ENCODE assay signal across 28 cellular contexts in genomic region chr12:124230789-124231188, GRCh38.
"Had no signal": no experiment of that assay in that cellular context is flagged by ENCODE, and none has a peak within 500 bp of the region (broad histone marks: within the 10 kb centered on the region; RNA-seq: fewer than 3 reads in every experiment).

No MANE protein-coding gene starts in this region.

- H3K36me3 Mint-ChIP-seq: stimulated activated effector memory CD8-positive, alpha-beta T cell treated with anti-CD3 and anti-CD28 coated beads, Interleukin-12 subunit alpha, Interleukin-12 subunit beta, amount 100 ng/mL, for 72 hours; stimulated activated naive B cell treated with anti-CD40 and anti-IgM and Interleukin-4, amounts not matched to agents 10 μg/mL and 1 μg/mL and 100 μg/mL, for 72 hours had no signal

- H3K9me3 ChIP-seq: stomach, suprapubic skin, testis, thoracic aorta, thyroid gland, tibial artery, transverse colon, upper lobe of left lung, upper lobe of right lung, uterus, vagina had no signal

- ATAC-seq: stimulated activated effector memory CD8-positive, alpha-beta T cell treated with anti-CD3 and anti-CD28 coated beads, Interleukin-12 subunit alpha, Interleukin-12 subunit beta, amount 100 ng/mL, for 72 hours; stimulated activated memory B cell treated with anti-CD40 and anti-IgM and Interleukin-4, amounts not matched to agents 10 μg/mL and 1 μg/mL and 100 μg/mL, for 72 hours; stimulated activated naive B cell treated with anti-CD40 and anti-IgM and Interleukin-4, amounts not matched to agents 10 μg/mL and 1 μg/mL and 100 μg/mL, for 72 hours; stimulated activated naive CD8-positive, alpha-beta T cell treated with anti-CD3 and anti-CD28 coated beads, Interleukin-15, amount 100 ng/mL, for 72 hours; stimulated activated naive CD8-positive, alpha-beta T cell treated with anti-CD3 and anti-CD28 coated beads, Interleukin-15, Interleukin-2, amounts not matched to agents 100 U/mL and 50 U/mL, for 24 hours; upper lobe of right lung had no signal

- H3K27ac ChIP-seq: suprapubic skin, testis, thoracic aorta, thyroid gland, tibial artery, tibial nerve, upper lobe of left lung, upper lobe of right lung, uterus, vagina had no signal

- DNase-seq: stimulated activated CD4-positive, alpha-beta T cell treated with anti-CD3 and anti-CD28 coated beads, Interleukin-2, amount 100 ng/mL, for 48 hours; stimulated activated CD4-positive, alpha-beta T cell treated with anti-CD3 and anti-CD28 coated beads, Interleukin-4, amount 100 ng/mL, for 1 hour; stimulated activated CD4-positive, alpha-beta T cell treated with anti-CD3 and anti-CD28 coated beads, Interleukin-4, amount 100 ng/mL, for 24 hours; stimulated activated CD4-positive, alpha-beta T cell treated with anti-CD3 and anti-CD28 coated beads, Interleukin-4, amount 100 ng/mL, for 4 hours; stimulated activated CD8-positive, alpha-beta memory T cell treated with anti-CD3 and anti-CD28 coated beads, Interleukin-4, amount 100 ng/mL, for 48 hours; stimulated activated naive B cell treated with anti-CD40 and anti-IgM and Interleukin-4, amounts not matched to agents 10 μg/mL and 1 μg/mL and 100 μg/mL, for 72 hours; stimulated activated naive CD4-positive, alpha-beta T cell; stimulated activated naive CD4-positive, alpha-beta T cell treated with Interleukin-2 at 50 U/mL for 16 hours; stimulated activated naive CD8-positive, alpha-beta T cell treated with anti-CD3 and anti-CD28 coated beads, Interleukin-15, amount 100 ng/mL, for 72 hours; stimulated activated naive CD8-positive, alpha-beta T cell treated with anti-CD3 and anti-CD28 coated beads, Interleukin-15, Interleukin-2, amounts not matched to agents 100 U/mL and 50 U/mL, for 24 hours; stomach; substantia nigra; testis; thyroid gland; tibial artery; transverse colon; trophoblast cell; upper lobe of left lung; upper lobe of right lung; uterus had no signal

- H3K4me3 Mint-ChIP-seq: stimulated activated effector memory CD8-positive, alpha-beta T cell treated with anti-CD3 and anti-CD28 coated beads, Interleukin-12 subunit alpha, Interleukin-12 subunit beta, amount 100 ng/mL, for 72 hours; stimulated activated memory B cell treated with anti-CD40 and anti-IgM and Interleukin-4, amounts not matched to agents 10 μg/mL and 1 μg/mL and 100 μg/mL, for 72 hours; stimulated activated naive B cell treated with anti-CD40 and anti-IgM and Interleukin-4, amounts not matched to agents 10 μg/mL and 1 μg/mL and 100 μg/mL, for 72 hours; stimulated activated naive CD8-positive, alpha-beta T cell treated with anti-CD3 and anti-CD28 coated beads, Interleukin-15, amount 100 ng/mL, for 72 hours; stimulated activated naive CD8-positive, alpha-beta T cell treated with anti-CD3 and anti-CD28 coated beads, Interleukin-15, Interleukin-2, amounts not matched to agents 100 ng/mL and 50 ng/mL, for 24 hours; type B pancreatic cell had no signal

- H3K36me3 ChIP-seq: stomach, suprapubic skin, thoracic aorta, thyroid gland, tibial artery, tibial nerve, transverse colon, upper lobe of left lung, upper lobe of right lung, uterus, vagina had no signal

- H3K27ac Mint-ChIP-seq: stimulated activated effector memory CD8-positive, alpha-beta T cell treated with anti-CD3 and anti-CD28 coated beads, Interleukin-12 subunit alpha, Interleukin-12 subunit beta, amount 100 ng/mL, for 72 hours; stimulated activated memory B cell treated with anti-CD40 and anti-IgM and Interleukin-4, amounts not matched to agents 10 μg/mL and 1 μg/mL and 100 μg/mL, for 72 hours; stimulated activated naive B cell treated with anti-CD40 and anti-IgM and Interleukin-4, amounts not matched to agents 10 μg/mL and 1 μg/mL and 100 μg/mL, for 72 hours; stimulated activated naive CD8-positive, alpha-beta T cell treated with anti-CD3 and anti-CD28 coated beads, Interleukin-15, Interleukin-2, amounts not matched to agents 100 ng/mL and 50 ng/mL, for 24 hours; type B pancreatic cell had no signal

- H3K27me3 ChIP-seq: stomach, testis, thyroid gland, tibial nerve, transverse colon, upper lobe of left lung, upper lobe of right lung, uterus, vagina had no signal

- H3K27me3 Mint-ChIP-seq: stimulated activated memory B cell treated with anti-CD40 and anti-IgM and Interleukin-4, amounts not matched to agents 10 μg/mL and 1 μg/mL and 100 μg/mL, for 72 hours; type B pancreatic cell had no signal

- H3K4me1 ChIP-seq: suprapubic skin, testis, thyroid gland, tibial artery, tibial nerve, uterus, vagina had no signal

- H3K4me1 Mint-ChIP-seq: stimulated activated effector memory CD8-positive, alpha-beta T cell treated with anti-CD3 and anti-CD28 coated beads, Interleukin-12 subunit alpha, Interleukin-12 subunit beta, amount 100 ng/mL, for 72 hours; stimulated activated memory B cell treated with anti-CD40 and anti-IgM and Interleukin-4, amounts not matched to agents 10 μg/mL and 1 μg/mL and 100 μg/mL, for 72 hours; stimulated activated naive B cell treated with anti-CD40 and anti-IgM and Interleukin-4, amounts not matched to agents 10 μg/mL and 1 μg/mL and 100 μg/mL, for 72 hours had no signal

- H3K4me3 ChIP-seq: stomach, suprapubic skin, testis, thoracic aorta, thyroid gland, tibial artery, tibial nerve, transverse colon, upper lobe of left lung, upper lobe of right lung, uterus, vagina had no signal
